In the genomic region with DNA sequence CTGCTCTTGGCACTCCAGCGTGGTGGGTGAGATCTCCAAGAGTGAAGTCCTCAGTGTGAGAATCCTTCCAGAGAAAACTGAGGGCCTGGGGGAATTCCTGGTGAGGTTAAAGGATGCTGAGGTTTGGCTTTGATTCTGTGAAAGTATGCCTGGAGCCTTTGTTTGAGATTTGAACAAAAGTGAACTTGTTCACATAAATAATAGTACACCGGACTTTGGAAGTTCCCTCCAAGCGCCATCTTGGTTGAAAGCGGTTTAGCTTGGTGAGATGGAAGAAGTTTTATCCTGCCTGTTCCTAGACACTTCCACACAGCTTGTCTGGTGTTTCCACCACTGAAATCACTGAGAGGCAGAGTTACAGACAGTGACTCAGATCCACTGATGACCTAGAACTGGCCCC, we compare ENCODE assay signal across 23 cellular contexts.
"Had no signal": no experiment of that assay in that cellular context is flagged by ENCODE, and none has a peak within 500 bp of the region (broad histone marks: within the 10 kb centered on the region; RNA-seq: fewer than 3 reads in every experiment).

No MANE protein-coding gene starts in this region.

- H3K27me3 ChIP-seq: colonic mucosa, esophagus squamous epithelium, right lobe of liver, thyroid gland, upper lobe of left lung, uterus had no signal

- H3K9me3 ChIP-seq: colonic mucosa, esophagus squamous epithelium, mucosa of descending colon, right lobe of liver, stomach, thyroid gland, upper lobe of left lung, uterus had no signal

- H3K36me3 Mint-ChIP-seq: naive B cell; natural killer cell treated with Interleukin-12 subunit alpha and Interleukin-12 subunit beta and Interleukin-15 and Interleukin-18, amount 100 ng/mL, for 72 hours; stimulated activated effector memory CD8-positive, alpha-beta T cell treated with anti-CD3 and anti-CD28 coated beads, Interleukin-12 subunit alpha, Interleukin-12 subunit beta, amount 100 ng/mL, for 72 hours had no signal

- H3K4me1 ChIP-seq: colonic mucosa, parathyroid adenoma, right lobe of liver, uterus had no signal

- H3K4me3 ChIP-seq: colonic mucosa, esophagus squamous epithelium, lung, mucosa of descending colon, neural progenitor cell, right lobe of liver, stomach, thyroid gland, upper lobe of left lung, uterus had no signal

- H3K27ac ChIP-seq: colonic mucosa, esophagus squamous epithelium, neural progenitor cell, parathyroid adenoma, right lobe of liver, stomach, thyroid gland, upper lobe of left lung, uterus had no signal

- ATAC-seq: left lobe of liver; mucosa of descending colon; natural killer cell treated with Interleukin-12 subunit alpha and Interleukin-12 subunit beta and Interleukin-15 and Interleukin-18, amount 100 ng/mL, for 72 hours; stimulated activated effector memory CD8-positive, alpha-beta T cell treated with anti-CD3 and anti-CD28 coated beads, Interleukin-12 subunit alpha, Interleukin-12 subunit beta, amount 100 ng/mL, for 72 hours had no signal

- H3K36me3 ChIP-seq: colonic mucosa, esophagus squamous epithelium, neural progenitor cell, right lobe of liver, stomach, thyroid gland, upper lobe of left lung, uterus had no signal

- DNase-seq: colonic mucosa; effector memory CD4-positive, alpha-beta T cell; esophagus squamous epithelium; mesenchymal stem cell; mucosa of descending colon; naive B cell; right lobe of liver; stimulated activated CD4-positive, alpha-beta T cell treated with anti-CD3 and anti-CD28 coated beads, Interleukin-2, amount 100 ng/mL, for 24 hours; stimulated activated CD4-positive, alpha-beta T cell treated with anti-CD3 and anti-CD28 coated beads, Interleukin-4, amount 100 ng/mL, for 24 hours; stimulated activated naive CD4-positive, alpha-beta T cell treated with Interleukin-2 at 50 U/mL for 16 hours; stomach; thyroid gland; upper lobe of left lung; uterus had no signal

- H3K9me3 Mint-ChIP-seq: dendritic cell treated with granulocyte-macrophage colony-stimulating factor and Interleukin-4, amounts not matched to agents 40 ng/mL and 50 ng/mL, for 4 days; natural killer cell treated with Interleukin-12 subunit alpha and Interleukin-12 subunit beta and Interleukin-15 and Interleukin-18, amount 100 ng/mL, for 72 hours; neural progenitor cell had no signal

- H3K27ac Mint-ChIP-seq: dendritic cell treated with granulocyte-macrophage colony-stimulating factor and Interleukin-4, amounts not matched to agents 40 ng/mL and 50 ng/mL, for 4 days; mesothelial cell of epicardium; naive B cell; natural killer cell treated with Interleukin-12 subunit alpha and Interleukin-12 subunit beta and Interleukin-15 and Interleukin-18, amount 100 ng/mL, for 72 hours; neural progenitor cell; progenitor cell of endocrine pancreas; stimulated activated effector memory CD8-positive, alpha-beta T cell treated with anti-CD3 and anti-CD28 coated beads, Interleukin-12 subunit alpha, Interleukin-12 subunit beta, amount 100 ng/mL, for 72 hours had no signal

- H3K4me3 Mint-ChIP-seq: dendritic cell treated with granulocyte-macrophage colony-stimulating factor and Interleukin-4, amounts not matched to agents 40 ng/mL and 50 ng/mL, for 4 days; mesothelial cell of epicardium; naive B cell; natural killer cell treated with Interleukin-12 subunit alpha and Interleukin-12 subunit beta and Interleukin-15 and Interleukin-18, amount 100 ng/mL, for 72 hours; neural progenitor cell; stimulated activated effector memory CD8-positive, alpha-beta T cell treated with anti-CD3 and anti-CD28 coated beads, Interleukin-12 subunit alpha, Interleukin-12 subunit beta, amount 100 ng/mL, for 72 hours had no signal
